1 cellular context compared by ENCODE assay signal in the genomic region with DNA sequence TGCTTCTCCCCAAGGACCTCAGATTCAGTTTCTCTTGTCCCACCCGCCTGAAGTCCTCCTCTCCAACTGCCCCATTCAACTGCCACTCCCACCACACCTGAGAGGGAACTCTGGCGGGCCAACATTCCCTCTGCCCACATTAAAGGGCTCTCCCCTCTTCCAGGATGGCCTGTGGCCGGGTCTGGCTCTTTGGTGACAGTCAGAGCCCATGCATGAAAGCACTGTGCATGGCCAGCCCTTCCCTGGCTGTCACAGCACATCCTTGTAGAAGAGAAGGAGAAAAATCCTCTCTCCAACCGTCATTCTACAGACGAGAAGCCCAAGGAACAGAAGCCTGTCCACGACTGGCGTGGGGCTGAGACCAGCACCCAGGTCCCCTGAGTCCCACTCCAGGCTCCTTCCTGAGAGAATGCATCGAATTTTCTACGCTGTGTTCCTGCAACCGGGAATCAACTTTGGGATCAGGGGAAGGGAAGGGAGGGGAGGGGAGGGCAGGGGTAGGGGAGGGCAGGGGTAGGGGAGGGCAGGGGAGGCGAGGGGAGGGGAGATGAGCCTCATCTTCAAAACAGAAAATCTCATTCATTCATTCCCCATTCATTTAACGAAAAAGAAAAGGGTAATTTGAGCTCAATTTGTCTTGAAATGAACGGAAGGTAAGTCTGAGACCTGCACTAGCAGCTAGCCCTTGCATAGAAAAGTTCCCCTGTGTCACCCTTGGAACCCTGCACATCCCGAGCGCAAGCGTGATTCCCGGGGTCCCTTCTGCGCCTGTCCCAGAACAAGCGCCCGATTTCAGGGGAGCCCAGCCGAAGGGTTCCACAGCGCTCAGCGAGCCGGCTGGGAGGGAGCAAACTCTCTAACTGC.
TF ChIP-seq lines count a peak whose summit lies in the region.

A gene (minus strand): TSS at position 68 of the 864 bp plus-strand sequence. CDS start 9,569 bp downstream, outside the sequence.

TF ChIP-seq in HepG2, 621 proteins besides CTCF, POLR2A, EP300 and RAD21 (continued from another document):
- TF ChIP-seq, protein P1, sequence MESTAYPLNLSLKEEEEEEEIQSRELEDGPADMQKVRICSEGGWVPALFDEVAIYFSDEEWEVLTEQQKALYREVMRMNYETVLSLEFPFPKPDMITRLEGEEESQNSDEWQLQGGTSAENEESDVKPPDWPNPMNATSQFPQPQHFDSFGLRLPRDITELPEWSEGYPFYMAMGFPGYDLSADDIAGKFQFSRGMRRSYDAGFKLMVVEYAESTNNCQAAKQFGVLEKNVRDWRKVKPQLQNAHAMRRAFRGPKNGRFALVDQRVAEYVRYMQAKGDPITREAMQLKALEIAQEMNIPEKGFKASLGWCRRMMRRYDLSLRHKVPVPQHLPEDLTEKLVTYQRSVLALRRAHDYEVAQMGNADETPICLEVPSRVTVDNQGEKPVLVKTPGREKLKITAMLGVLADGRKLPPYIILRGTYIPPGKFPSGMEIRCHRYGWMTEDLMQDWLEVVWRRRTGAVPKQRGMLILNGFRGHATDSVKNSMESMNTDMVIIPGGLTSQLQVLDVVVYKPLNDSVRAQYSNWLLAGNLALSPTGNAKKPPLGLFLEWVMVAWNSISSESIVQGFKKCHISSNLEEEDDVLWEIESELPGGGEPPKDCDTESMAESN (CRISPR knock-in tag; conservative IDR thresholded peaks at IDR 0.05) = 0 out of 2 replicates have a peak, but pooled peaks have one; percentile 32
- TF ChIP-seq MEF2D (CRISPR knock-in tag; IDR thresholded peaks at IDR 0.05) = no peak
- TF ChIP-seq ESRRA (CRISPR knock-in tag; IDR thresholded peaks at IDR 0.05; ENCODE audit: low read depth) = no peak
